8 cellular contexts compared by ENCODE assay signal in the genomic region with DNA sequence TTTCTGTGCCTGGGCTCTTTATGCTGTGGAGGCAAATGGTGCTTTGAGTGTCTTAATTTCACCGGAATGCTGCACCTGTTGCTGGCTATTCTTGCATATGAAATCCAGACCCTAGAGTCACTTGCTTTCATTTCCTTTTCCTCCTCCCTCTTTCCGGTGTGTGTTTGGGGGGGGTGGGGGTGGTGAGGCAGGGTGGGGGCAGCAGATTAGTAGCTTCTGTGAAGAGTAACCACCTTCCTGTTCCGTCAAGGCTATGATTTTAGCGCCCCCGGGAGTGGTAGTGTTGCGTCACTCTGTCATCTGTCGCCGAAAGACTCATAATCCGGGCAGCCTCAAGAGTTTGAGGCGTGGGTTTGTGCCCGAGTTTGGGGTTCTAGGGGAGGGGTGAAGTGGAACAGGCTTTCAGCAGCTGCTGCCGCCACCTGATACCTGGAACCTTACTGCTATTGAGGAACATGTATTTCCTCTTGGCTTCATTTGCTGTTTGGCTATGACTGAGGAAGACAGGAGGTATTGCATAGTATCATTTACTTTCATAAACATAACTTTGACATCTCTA.
DNase-seq lines count a peak whose midpoint lies in the region; ATAC-seq lines count a peak whose summit lies in the region.

No MANE protein-coding gene starts in this region.

- H3K27ac Mint-ChIP-seq in activated naive CD8-positive, alpha-beta T cell treated with anti-CD3 and anti-CD28 coated beads, Interleukin-2, amount 50 U/mL, for 24 hours: peak overlapping the region; percentile 77

- no peaks in the 10 kb centered on the region for H3K27me3 Mint-ChIP-seq in activated naive CD8-positive, alpha-beta T cell treated with anti-CD3 and anti-CD28 coated beads, Interleukin-2, amount 50 U/mL, for 24 hours

- peak overlapping the region; percentile 68 for H3K4me3 Mint-ChIP-seq in activated naive CD8-positive, alpha-beta T cell treated with anti-CD3 and anti-CD28 coated beads, Interleukin-2, amount 50 U/mL, for 24 hours

- ATAC-seq in GM18861 (IDR thresholded peaks at IDR 0.05; ENCODE audit: unreplicated experiment): peak; percentile 41
- peak; percentile 70 for ATAC-seq in HG02885 (IDR thresholded peaks at IDR 0.05; ENCODE audit: poor library complexity, unreplicated experiment)
- peak; percentile 68 for ATAC-seq in activated naive CD8-positive, alpha-beta T cell treated with anti-CD3 and anti-CD28 coated beads, Interleukin-2, amount 50 U/mL, for 24 hours

- H3K9me3 Mint-ChIP-seq in activated naive CD8-positive, alpha-beta T cell treated with anti-CD3 and anti-CD28 coated beads, Interleukin-2, amount 50 U/mL, for 24 hours: no peaks in the 10 kb centered on the region

- peak; percentile 84 for DNase-seq in RPMI8226
- peak; percentile 63 for DNase-seq in activated naive CD8-positive, alpha-beta T cell treated with anti-CD3 and anti-CD28 coated beads, Interleukin-2, amount 50 U/mL, for 24 hours
- DNase-seq in stimulated activated CD4-positive, alpha-beta T cell treated with anti-CD3 and anti-CD28 coated beads, Interleukin-4, amount 100 ng/mL, for 4 hours: peak; percentile 28 to 83
- no peak for DNase-seq in GM03348 (ENCODE audit: low spot score)
- no peak for DNase-seq in DMS114 treated with DMSO at 0.1 percent for 48 hours (lab: John Stamatoyannopoulos, UW; ENCODE audit: unreplicated experiment)
- no peak for DNase-seq in anterior cingulate cortex (lab: John Stamatoyannopoulos, UW)

- H3K4me1 Mint-ChIP-seq in activated naive CD8-positive, alpha-beta T cell treated with anti-CD3 and anti-CD28 coated beads, Interleukin-2, amount 50 U/mL, for 24 hours: peaks cover 55% of the 10 kb centered on the region

- H3K36me3 Mint-ChIP-seq in activated naive CD8-positive, alpha-beta T cell treated with anti-CD3 and anti-CD28 coated beads, Interleukin-2, amount 50 U/mL, for 24 hours (ENCODE audit: low read depth): no peaks in the 10 kb centered on the region

Comparison
In these comparisons a context has a peak if more than half of its experiments do, and no peak if none do; other contexts are left out.
1. DNase-seq: peak in RPMI8226 (single experiment), activated naive CD8-positive, alpha-beta T cell treated with anti-CD3 and anti-CD28 coated beads, Interleukin-2, amount 50 U/mL, for 24 hours (single experiment) and stimulated activated CD4-positive, alpha-beta T cell treated with anti-CD3 and anti-CD28 coated beads, Interleukin-4, amount 100 ng/mL, for 4 hours (2 of 2); none in GM03348 (single experiment), DMS114 treated with DMSO at 0.1 percent for 48 hours (single experiment) and anterior cingulate cortex (0 of 58).
2. Peak in every context shown above with its lines, with median percentiles within 50 percentile points of each other: ATAC-seq.